In genomic region chr14:61154606-61155005, GRCh38 we compare ENCODE assay signal across 20 cellular contexts.
DNase-seq lines count a peak whose midpoint lies in the region; FAIRE-seq and TF ChIP-seq lines count a peak whose summit lies in the region.
"Had no signal": no experiment of that assay in that cellular context is flagged by ENCODE, and none has a peak within 500 bp of the region (broad histone marks: within the 10 kb centered on the region; RNA-seq: fewer than 3 reads in every experiment).

No MANE protein-coding gene starts in this region.

- H3K4me2 ChIP-seq in endothelial cell of umbilical vein (ENCODE audit: insufficient read depth, low read length), result no peak overlapping the region
- H3K4me2 ChIP-seq in neuronal stem cell (ENCODE audit: insufficient read depth, low read length, poor library complexity, severe bottlenecking), result no peak overlapping the region

- H3K9ac ChIP-seq in endothelial cell of umbilical vein (replicated peaks; ENCODE audit: extremely low read depth, insufficient read depth, low read length), result no peak overlapping the region
- H3K9ac ChIP-seq in neuronal stem cell (ENCODE audit: low read depth, low read length, poor library complexity), result no peak overlapping the region

- intact Hi-C loops in endothelial cell of umbilical vein (cut with micrococcal nuclease), result no loop called here

- H3K27me3 ChIP-seq in SJSA1 (replicated peaks), result no peaks in the 10 kb centered on the region
- H3K27me3 ChIP-seq in endothelial cell of umbilical vein (ENCODE audit: control insufficient read depth in 2 of 2, insufficient read depth in 2 of 2, low read length in 2 of 2), result no peaks in the 10 kb centered on the region
- no peaks in the 10 kb centered on the region for H3K27me3 ChIP-seq in neuronal stem cell (ENCODE audit: control insufficient read depth in 3 of 3, insufficient read depth in 3 of 3, low read depth in 1 of 3, low read length in 3 of 3)
- H3K27me3 ChIP-seq: right lobe of liver, upper lobe of right lung had no signal

- TF ChIP-seq POLR2A in endothelial cell of umbilical vein (IDR thresholded peaks at IDR 0.05; ENCODE audit: low read depth, low read length), result no peak

- H3K4ac ChIP-seq in neuronal stem cell (ENCODE audit: low read length), result no peak overlapping the region

- no peak for TF ChIP-seq CTCF in endothelial cell of umbilical vein (IDR thresholded peaks at IDR 0.05; ENCODE audit: extremely low read depth in 1 of 2, insufficient read depth in 1 of 2, low read depth in 1 of 2, low read length in 2 of 2)

- peak overlapping the region; percentile 57 for H3K27ac ChIP-seq in SJSA1
- H3K27ac ChIP-seq in endothelial cell of umbilical vein (ENCODE audit: insufficient read depth, low read depth, low read length), result no peak overlapping the region
- no peak overlapping the region for H3K27ac ChIP-seq in neuronal stem cell (replicated peaks; ENCODE audit: low read length)
- H3K27ac ChIP-seq: right lobe of liver, upper lobe of right lung had no signal

- in situ Hi-C loops in ACHN (cut with HindIII; ENCODE audit: low pct_ligation_motif_present, low pct_unique_long_range_greater_than_20kb, low sequenced_read_pairs), result no loop called here

- POLR2A ChIA-PET in endothelial cell of umbilical vein (lab: Charles Lee), result no interaction called here

- no peaks in the 10 kb centered on the region for H4K20me1 ChIP-seq in endothelial cell of umbilical vein (replicated peaks; ENCODE audit: control insufficient read depth, extremely low read depth, insufficient read depth, low read length)

- no peak overlapping the region for H3K18ac ChIP-seq in neuronal stem cell (ENCODE audit: low read length)

- no peak overlapping the region for H3K4me3 ChIP-seq in SJSA1
- no peak overlapping the region for H3K4me3 ChIP-seq in endothelial cell of umbilical vein (replicated peaks in 1 of 3; ENCODE audit: insufficient read depth in 1 of 3, low read depth in 1 of 3, low read length in 3 of 3)
- H3K4me3 ChIP-seq in neuronal stem cell (ENCODE audit: low read length in 2 of 2), result no peak overlapping the region
- H3K4me3 ChIP-seq: right lobe of liver, upper lobe of right lung had no signal

- no peak for FAIRE-seq in endothelial cell of umbilical vein (lab: Jason Lieb, UNC)

- no peak overlapping the region for H2AK5ac ChIP-seq in neuronal stem cell (ENCODE audit: low read depth, low read length)

- no peak overlapping the region for H4K91ac ChIP-seq in neuronal stem cell (ENCODE audit: low read depth, low read length, poor library complexity)

- no peak overlapping the region for H3K23ac ChIP-seq in neuronal stem cell (ENCODE audit: low read depth, low read length, poor library complexity)

- dilution Hi-C loops in endothelial cell of umbilical vein (cut with MboI; ENCODE audit: extremely low pct_ligation_motif_present, low sequenced_read_pairs), result no loop called here

- no CpG with 5 or more reads among the region's 3 CpGs for WGBS in neuronal stem cell (ENCODE audit: extremely low coverage in 2 of 2, insufficient read length in 2 of 2, insufficient replicate concordance in 1 of 2), 2 donors

- no peak overlapping the region for H2BK12ac ChIP-seq in neuronal stem cell (ENCODE audit: low read length)

- H2BK5ac ChIP-seq in neuronal stem cell (ENCODE audit: low read length), result no peak overlapping the region

- peaks cover 28% of the 10 kb centered on the region for H3K4me1 ChIP-seq in SJSA1 (replicated peaks)
- H3K4me1 ChIP-seq in endothelial cell of umbilical vein (ENCODE audit: control insufficient read depth, extremely low read depth, insufficient read depth, low read length), result no peaks in the 10 kb centered on the region
- H3K4me1 ChIP-seq in neuronal stem cell (ENCODE audit: control insufficient read depth in 2 of 2, insufficient read depth in 1 of 2, low read depth in 1 of 2, low read length in 2 of 2), result peaks cover 11 to 20% of the 10 kb centered on the region in 2 donors
- H3K4me1 ChIP-seq: Caco-2, right lobe of liver, upper lobe of right lung had no signal

- peak; percentile 19 for DNase-seq in Ammon's horn (ENCODE audit: low spot score)
- DNase-seq in SJSA1 (ENCODE audit: low read depth in 1 of 2, low spot score in 2 of 2), result peak in 1 of 2 experiments; percentile 42
- peak; percentile 16 for DNase-seq in endothelial cell of umbilical vein (ENCODE audit: low read depth, low spot score)
- no peak for DNase-seq in neuronal stem cell (ENCODE audit: low spot score)
- no peak for DNase-seq in ACHN
- no peak for DNase-seq in inferior parietal cortex (ENCODE audit: extremely low spot score)
- no peak for DNase-seq in HK-2 (ENCODE audit: unreplicated experiment)
- no peak for DNase-seq in SK-N-DZ (ENCODE audit: low spot score)
- DNase-seq: activated CD4-positive, CD25-positive, alpha-beta regulatory T cell; activated naive CD8-positive, alpha-beta T cell treated with anti-CD3 and anti-CD28 coated beads, Interleukin-2, amount 10 ng/mL, durations not matched to agents 7 days and 5 days; Caco-2; central memory CD4-positive, alpha-beta T cell; effector memory CD4-positive, alpha-beta T cell; GOT3; NCI-H2081 treated with DMSO at 0.1 percent for 48 hours; NCI-H524 treated with DMSO at 0.1 percent for 48 hours; right lobe of liver; stimulated activated naive CD8-positive, alpha-beta T cell treated with anti-CD3 and anti-CD28 coated beads, Interleukin-15, amount 100 ng/mL, for 72 hours; T-helper 9 cell; upper lobe of right lung had no signal

- H2BK120ac ChIP-seq in neuronal stem cell (ENCODE audit: low read depth, low read length), result no peak overlapping the region

- peak overlapping the region; percentile 10 for H2AFZ ChIP-seq in endothelial cell of umbilical vein (ENCODE audit: low read depth, low read length)
- H2AFZ ChIP-seq in neuronal stem cell (ENCODE audit: low read length), result peak overlapping the region; percentile 21

- no peak overlapping the region for H3K14ac ChIP-seq in neuronal stem cell (ENCODE audit: low read length)

- H2BK15ac ChIP-seq in neuronal stem cell (ENCODE audit: low read length), result no peak overlapping the region

- no peak overlapping the region for H4K8ac ChIP-seq in neuronal stem cell (ENCODE audit: low read depth, low read length)

- H3K9me3 ChIP-seq in SJSA1 (replicated peaks) (no peaks in the 10 kb centered on the region), endothelial cell of umbilical vein (replicated peaks; ENCODE audit: control insufficient read depth, insufficient read depth, low read length) (no peaks in the 10 kb centered on the region), neuronal stem cell (replicated peaks in 1 of 2; ENCODE audit: control insufficient read depth in 2 of 2, insufficient read depth in 1 of 2, low read depth in 1 of 2, low read length in 2 of 2) (peaks cover 0 to 1% of the 10 kb centered on the region in 2 donors)
- H3K9me3 ChIP-seq: Caco-2, right lobe of liver, upper lobe of right lung had no signal

- CTCF ChIA-PET in endothelial cell of umbilical vein (lab: Charles Lee), result interaction anchor here (0.9 kb wide), 1 partner anchor 10 kb away, joined by 3 read pairs; no protein-coding TSS in a partner anchor

- H3K9me1 ChIP-seq in endothelial cell of umbilical vein (replicated peaks; ENCODE audit: control insufficient read depth, extremely low read depth, insufficient read depth, low read length), result no peaks in the 10 kb centered on the region

- H3K36me3 ChIP-seq in SJSA1 (no peaks in the 10 kb centered on the region), endothelial cell of umbilical vein (ENCODE audit: control insufficient read depth in 2 of 2, extremely low read depth in 1 of 2, insufficient read depth in 2 of 2, low read length in 2 of 2) (no peaks in the 10 kb centered on the region), neuronal stem cell (replicated peaks in 1 of 2; ENCODE audit: control insufficient read depth in 2 of 2, insufficient read depth in 2 of 2, low read length in 2 of 2) (no peaks in the 10 kb centered on the region)
- H3K36me3 ChIP-seq: right lobe of liver, upper lobe of right lung had no signal

- no peaks in the 10 kb centered on the region for H3K79me2 ChIP-seq in endothelial cell of umbilical vein (ENCODE audit: control insufficient read depth, insufficient read depth, low read length)

- BruUV-seq in endothelial cell of umbilical vein (replicated peaks; lab: Mats Ljungman, UMichigan), result no TSS peak

- no peaks in the 10 kb centered on the region for H3K79me1 ChIP-seq in neuronal stem cell (ENCODE audit: low read depth, low read length)

TF ChIP-seq in endothelial cell of umbilical vein, 7 proteins besides CTCF, POLR2A, EP300 and RAD21:
- TF ChIP-seq EZH2 (IDR thresholded peaks at IDR 0.05; ENCODE audit: borderline replicate concordance, low read depth, low read length, severe bottlenecking), result no peak
- TF ChIP-seq POLR2AphosphoS5 (IDR thresholded peaks at IDR 0.05; ENCODE audit: insufficient read depth, low read depth, low read length), result no peak
- no peak for TF ChIP-seq GATA2 (IDR thresholded peaks at IDR 0.05; ENCODE audit: insufficient read depth, insufficient read length, low read depth, low read length)
- TF ChIP-seq MYC (IDR thresholded peaks at IDR 0.05; ENCODE audit: low read depth, low read length), result no peak
- no peak for TF ChIP-seq MAX (IDR thresholded peaks at IDR 0.05; ENCODE audit: insufficient read depth, insufficient read length)
- TF ChIP-seq FOS (IDR thresholded peaks at IDR 0.05; ENCODE audit: borderline replicate concordance, insufficient read depth, low read length), result no peak
- TF ChIP-seq JUN (IDR thresholded peaks at IDR 0.05; ENCODE audit: borderline replicate concordance, insufficient read depth, insufficient read length, low read depth), result no peak

Comparison
In these comparisons a context has a peak if more than half of its experiments do, and no peak if none do; other contexts are left out.
1. DNase-seq: peak in Ammon's horn (single experiment) and endothelial cell of umbilical vein (single experiment); none in neuronal stem cell (single experiment), ACHN (single experiment), inferior parietal cortex (single experiment), HK-2 (single experiment) and SK-N-DZ (single experiment).